9 cellular contexts compared by ENCODE assay signal in genomic region chr5:111755264-111755941, GRCh38. TPM values are rescaled to one million over a fixed set of nuclear protein-coding genes. Genes with fewer than 3 reads are reported as not detected.
DNase-seq lines count a peak whose midpoint lies in the region; ATAC-seq and TF ChIP-seq lines count a peak whose summit lies in the region.
"Had no signal": no experiment of that assay in that cellular context is flagged by ENCODE, and none has a peak within 500 bp of the region (broad histone marks: within the 10 kb centered on the region; RNA-seq: fewer than 3 reads in every experiment).

No MANE protein-coding gene starts in this region.

- ATAC-seq in GM18909 (IDR thresholded peaks at IDR 0.05; ENCODE audit: poor library complexity, unreplicated experiment) = no peak
- ATAC-seq: left lobe of liver had no signal

- H3K9me3 ChIP-seq in HUES48 (ENCODE audit: control insufficient read depth, insufficient read depth, low read length) (no peaks in the 10 kb centered on the region), mucosa of rectum (ENCODE audit: control insufficient read depth in 2 of 2, low read length in 2 of 2) (no peaks in the 10 kb centered on the region), prostate gland (no peaks in the 10 kb centered on the region)

- no peak for TF ChIP-seq CTCF in AG09309 (IDR thresholded peaks at IDR 0.05; ENCODE audit: control insufficient read depth, insufficient read depth, low read depth, low read length, missing control alignments)
- no peak for TF ChIP-seq CTCF in brain microvascular endothelial cell (IDR thresholded peaks at IDR 0.05; ENCODE audit: low read depth, low read length, missing control alignments)
- TF ChIP-seq CTCF in prostate gland (IDR thresholded peaks at IDR 0.05) = no peak

- peak overlapping the region; percentile 97 for H3K27ac ChIP-seq in HUES48 (ENCODE audit: low read depth, low read length)
- peak overlapping the region; percentile 97 for H3K27ac ChIP-seq in brain microvascular endothelial cell
- H3K27ac ChIP-seq in mucosa of rectum (ENCODE audit: low read depth in 2 of 2, low read length in 2 of 2) = no peak overlapping the region
- H3K27ac ChIP-seq in prostate gland = peak overlapping the region in 1 of 2 donors; percentile 83

- peaks cover 40% of the 10 kb centered on the region for H3K4me1 ChIP-seq in HUES48 (ENCODE audit: control insufficient read depth, insufficient read depth, low read length)
- H3K4me1 ChIP-seq in mucosa of rectum (ENCODE audit: control insufficient read depth in 2 of 2, insufficient read depth in 2 of 2, low read length in 2 of 2) = no peaks in the 10 kb centered on the region
- H3K4me1 ChIP-seq in prostate gland (replicated peaks) = no peaks in the 10 kb centered on the region

- peak overlapping the region; percentile 69 for H3K4me3 ChIP-seq in AG09309 (ENCODE audit: control insufficient read depth, low read depth, low read length)
- peak overlapping the region; percentile 98 for H3K4me3 ChIP-seq in HUES48 (ENCODE audit: low read depth, low read length)
- H3K4me3 ChIP-seq in brain microvascular endothelial cell (ENCODE audit: low read depth, low read length) = peak overlapping the region; percentile 84
- peak overlapping the region; percentile 33 to 87 for H3K4me3 ChIP-seq in mucosa of rectum (ENCODE audit: low read length in 2 of 2)
- H3K4me3 ChIP-seq in prostate gland = no peak overlapping the region

- in situ Hi-C loops in brain microvascular endothelial cell (cut with HindIII; ENCODE audit: low pct_ligation_motif_present, low sequenced_read_pairs) = no loop called here

- H3K27me3 ChIP-seq in HUES48 (ENCODE audit: control insufficient read depth, insufficient read depth, low read length) = no peaks in the 10 kb centered on the region
- no peaks in the 10 kb centered on the region for H3K27me3 ChIP-seq in brain microvascular endothelial cell (replicated peaks)
- no peaks in the 10 kb centered on the region for H3K27me3 ChIP-seq in mucosa of rectum (ENCODE audit: control insufficient read depth in 2 of 2, insufficient read depth in 2 of 2, low read length in 2 of 2)
- H3K27me3 ChIP-seq in prostate gland (replicated peaks; ENCODE audit: insufficient read depth) = no peaks in the 10 kb centered on the region

- H3K36me3 ChIP-seq in HUES48 (ENCODE audit: control insufficient read depth, insufficient read depth, low read length) (peaks cover 38% of the 10 kb centered on the region), brain microvascular endothelial cell (replicated peaks) (peaks cover 5% of the 10 kb centered on the region), mucosa of rectum (ENCODE audit: control insufficient read depth in 2 of 2, insufficient read depth in 2 of 2, low read length in 2 of 2) (no peaks in the 10 kb centered on the region), prostate gland (no peaks in the 10 kb centered on the region)

- intact Hi-C loops in prostate gland (cut with DNase I) = loop anchor here (5.0 to 10.0 kb wide), 4 partner anchors 71 to 389 kb away; partner anchors contain the start of gene STARD4

- DNase-seq in AG09309 (ENCODE audit: low read depth) = no peak
- no peak for DNase-seq in brain microvascular endothelial cell
- no peak for DNase-seq in activated gamma-delta T cell treated with Interleukin-2 at 50 U/mL for 16 hours
- DNase-seq in NCI-H128 (lab: John Stamatoyannopoulos, UW; ENCODE audit: unreplicated experiment) = no peak
- DNase-seq in prostate gland (ENCODE audit: low spot score) = no peak

- peak overlapping the region; percentile 84 for H3K9ac ChIP-seq in HUES48 (ENCODE audit: low read depth, low read length)
- no peak overlapping the region for H3K9ac ChIP-seq in mucosa of rectum (ENCODE audit: low read depth in 1 of 2, low read length in 2 of 2)

- no peak for TF ChIP-seq POLR2A in prostate gland (IDR thresholded peaks at IDR 0.05)

- 49% methylated on average over 8 of the region's 8 CpGs for WGBS in prostate gland

RNA-seq across cellular contexts. Expression of gene NREP, which starts 1.6 kb away (rescaled TPM):
- 10 to 100 TPM in 1 of 2 donors, 1 to 10 TPM in 1; 7.6 to 28.2 TPM for total RNA-seq in prostate gland

Comparison
In these comparisons a context has a peak if more than half of its experiments do, and no peak if none do; other contexts are left out.
1. H3K4me3 ChIP-seq: peak in AG09309 (single experiment), HUES48 (single experiment), brain microvascular endothelial cell (single experiment) and mucosa of rectum (2 of 2); none in prostate gland (0 of 2).
2. H3K27ac ChIP-seq: peak in HUES48 (single experiment) and brain microvascular endothelial cell (single experiment); none in mucosa of rectum (0 of 2).